ENCODE assay signal across 19 cellular contexts in the genomic region with DNA sequence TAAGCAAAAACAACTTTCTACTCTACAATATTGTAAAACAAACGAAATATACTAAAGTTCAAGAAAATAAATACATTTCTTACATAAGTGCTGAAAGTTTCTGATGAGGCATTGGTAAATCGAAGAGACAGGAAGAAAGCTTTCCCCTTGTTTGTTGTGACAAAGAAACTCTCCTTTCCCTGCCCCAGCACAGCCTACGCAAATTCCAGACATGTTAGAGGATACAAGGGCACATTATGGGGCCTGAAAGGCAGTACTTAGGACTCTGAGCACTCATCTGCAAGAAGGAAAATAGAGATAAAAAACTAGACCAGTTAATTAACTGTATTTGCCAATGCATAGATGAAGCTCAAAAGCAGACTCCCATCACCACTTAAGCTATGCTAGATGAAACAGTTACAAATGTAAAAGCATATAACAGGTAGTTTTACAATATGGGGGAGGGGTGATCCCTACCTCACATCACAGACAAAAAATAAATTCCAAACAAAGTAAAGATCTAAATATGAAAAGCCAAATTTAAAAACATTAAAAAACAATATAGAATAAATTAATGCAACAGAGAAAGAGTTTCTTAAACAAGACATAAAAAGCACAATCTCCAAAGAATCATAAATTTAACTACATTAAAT. TPM values are rescaled to one million over a fixed set of nuclear protein-coding genes. Genes with fewer than 3 reads are reported as not detected.
DNase-seq lines count a peak whose midpoint lies in the region; ATAC-seq, FAIRE-seq and TF ChIP-seq lines count a peak whose summit lies in the region.
"Had no signal": no experiment of that assay in that cellular context is flagged by ENCODE, and none has a peak within 500 bp of the region (broad histone marks: within the 10 kb centered on the region; RNA-seq: fewer than 3 reads in every experiment).

No MANE protein-coding gene starts in this region.

- H3K9me1 ChIP-seq in IMR-90 (ENCODE audit: insufficient read depth, low read length), result no peaks in the 10 kb centered on the region

- H2AFZ ChIP-seq in IMR-90 (replicated peaks; ENCODE audit: low read length, poor library complexity), result no peak overlapping the region

- no peak overlapping the region for H3K56ac ChIP-seq in IMR-90 (ENCODE audit: extremely low read depth, insufficient read depth, low read length)

- no peak overlapping the region for H2BK20ac ChIP-seq in IMR-90 (ENCODE audit: low read depth, low read length)

- H4K5ac ChIP-seq in IMR-90 (ENCODE audit: low read depth, low read length), result peak overlapping the region; percentile 63

- TF ChIP-seq EP300 in stomach (IDR thresholded peaks at IDR 0.05), result no peak

- POLR2A ChIA-PET in IMR-90 (lab: Charles Lee; ENCODE audit: unreplicated experiment), result no interaction called here
- POLR2A ChIA-PET in activated CD4-positive, alpha-beta T cell treated with anti-CD3 and anti-CD28 coated beads for 36 hours (lab: Charles Lee), result no interaction called here
- POLR2A ChIA-PET in CD8-positive, alpha-beta memory T cell (lab: Charles Lee), result no interaction called here

- CTCF ChIA-PET in IMR-90 (lab: Yijun Ruan, JAX), result interaction anchor here (1.1 to 1.2 kb wide), 3 partner anchors 8 to 62 kb away, joined by 4 to 7 read pairs (median 5); no protein-coding TSS in a partner anchor
- CTCF ChIA-PET in activated CD4-positive, alpha-beta T cell treated with anti-CD3 and anti-CD28 coated beads for 36 hours (lab: Charles Lee), result interaction anchor here (0.7 to 5.2 kb wide), 2 partner anchors 8 to 112 kb away, joined by 3 to 38 read pairs; no protein-coding TSS in a partner anchor
- CTCF ChIA-PET in CD8-positive, alpha-beta memory T cell (lab: Charles Lee), result no interaction called here

- H3K27me3 Mint-ChIP-seq in activated CD4-positive, alpha-beta T cell treated with anti-CD3 and anti-CD28 coated beads for 36 hours, result no peaks in the 10 kb centered on the region
- H3K27me3 Mint-ChIP-seq in CD8-positive, alpha-beta memory T cell, result no peaks in the 10 kb centered on the region
- H3K27me3 Mint-ChIP-seq: stimulated activated naive CD8-positive, alpha-beta T cell treated with anti-CD3 and anti-CD28 coated beads, Interleukin-15, Interleukin-2, amounts not matched to agents 100 ng/mL and 50 ng/mL, for 24 hours had no signal

- no peak overlapping the region for H3K9ac ChIP-seq in IMR-90 (ENCODE audit: low read depth, low read length)

- no peak overlapping the region for H2BK15ac ChIP-seq in IMR-90 (ENCODE audit: low read depth, low read length)

- H3K4me3 ChIP-seq in IMR-90 (ENCODE audit: insufficient read depth, low read depth, low read length) (no peak overlapping the region), cardiac fibroblast (replicated peaks in 1 of 2; ENCODE audit: low read depth in 2 of 2, low read length in 2 of 2) (no peak overlapping the region), stomach (no peak overlapping the region)
- H3K4me3 ChIP-seq in CD8-positive, alpha-beta memory T cell (ENCODE audit: low read length), result no peak overlapping the region
- H3K4me3 ChIP-seq: A549, ascending aorta, esophagus squamous epithelium had no signal

- TF ChIP-seq RAD21 in IMR-90 (IDR thresholded peaks at IDR 0.05; ENCODE audit: low read length), result no peak

- H2AK9ac ChIP-seq in IMR-90 (replicated peaks; ENCODE audit: low read depth, low read length, poor library complexity), result no peak overlapping the region

- no TSS peak for BruUV-seq in IMR-90 (replicated peaks; lab: Mats Ljungman, UMichigan)

- H2AK5ac ChIP-seq in IMR-90 (ENCODE audit: low read depth, low read length), result no peak overlapping the region

- WGBS in IMR-90 (ENCODE audit: extremely low coverage in 2 of 2, insufficient read length in 1 of 2), 2 experiments, result no CpG with 5 or more reads among the region's 3 CpGs
- WGBS in stomach, 5 donors, result 86 to 90% (median 87%) methylated on average over 3 of the region's 3 CpGs

- H4K8ac ChIP-seq in IMR-90 (ENCODE audit: low read depth in 2 of 2, low read length in 2 of 2), result 0 out of 4 replicates have a peak overlapping the region, but pooled peaks of 1 of the 2 experiments have one; percentile 3

- peaks cover 2% of the 10 kb centered on the region for H3K36me3 Mint-ChIP-seq in activated CD4-positive, alpha-beta T cell treated with anti-CD3 and anti-CD28 coated beads for 36 hours (ENCODE audit: low read depth)
- H3K36me3 Mint-ChIP-seq in CD8-positive, alpha-beta memory T cell, result peaks cover 0 to 8% (median 5%) of the 10 kb centered on the region in 3 donors

- H3K36me3 ChIP-seq in IMR-90 (ENCODE audit: control insufficient read depth, insufficient read depth, low read length) (no peaks in the 10 kb centered on the region), stomach (peaks cover 0 to 2% (median under 1%) of the 10 kb centered on the region in 4 donors)
- H3K36me3 ChIP-seq in CD8-positive, alpha-beta memory T cell (ENCODE audit: insufficient read depth, low read length), result no peaks in the 10 kb centered on the region
- H3K36me3 ChIP-seq: ascending aorta had no signal

- H3K4ac ChIP-seq in IMR-90 (ENCODE audit: low read depth, low read length), result no peak overlapping the region

- H3K79me1 ChIP-seq in IMR-90 (ENCODE audit: low read depth in 1 of 2, low read length in 2 of 2), result peaks cover 18 to 32% of the 10 kb centered on the region in 2 experiments

- in situ Hi-C loops in IMR-90 (cut with MboI; ENCODE audit: low sequenced_read_pairs), result no loop called here

- H4K91ac ChIP-seq in IMR-90 (ENCODE audit: insufficient read depth, low read depth, low read length), result no peak overlapping the region

- H2BK120ac ChIP-seq in IMR-90 (ENCODE audit: low read depth, low read length), result no peak overlapping the region

- H3K23ac ChIP-seq in IMR-90 (ENCODE audit: low read depth, low read length), result no peak overlapping the region

- no peak overlapping the region for H3K4me3 Mint-ChIP-seq in activated CD4-positive, alpha-beta T cell treated with anti-CD3 and anti-CD28 coated beads for 36 hours
- no peak overlapping the region for H3K4me3 Mint-ChIP-seq in CD8-positive, alpha-beta memory T cell
- H3K4me3 Mint-ChIP-seq: stimulated activated naive CD8-positive, alpha-beta T cell treated with anti-CD3 and anti-CD28 coated beads, Interleukin-15, Interleukin-2, amounts not matched to agents 100 ng/mL and 50 ng/mL, for 24 hours had no signal

- H3K4me1 ChIP-seq in IMR-90 (ENCODE audit: control insufficient read depth, insufficient read depth, low read length) (peaks cover 3% of the 10 kb centered on the region; the same call in 1 of the 2 replicates), stomach (no peaks in the 10 kb centered on the region)
- no peaks in the 10 kb centered on the region for H3K4me1 ChIP-seq in CD8-positive, alpha-beta memory T cell (ENCODE audit: insufficient read depth, low read length)
- H3K4me1 ChIP-seq: A549, esophagus squamous epithelium had no signal

- H3K27ac Mint-ChIP-seq in activated CD4-positive, alpha-beta T cell treated with anti-CD3 and anti-CD28 coated beads for 36 hours, result no peak overlapping the region
- peak overlapping the region in 1 of 8 donors; percentile 42 for H3K27ac Mint-ChIP-seq in CD8-positive, alpha-beta memory T cell
- H3K27ac Mint-ChIP-seq: stimulated activated naive CD8-positive, alpha-beta T cell treated with anti-CD3 and anti-CD28 coated beads, Interleukin-15, Interleukin-2, amounts not matched to agents 100 ng/mL and 50 ng/mL, for 24 hours had no signal

- H3K9me3 ChIP-seq in IMR-90 (ENCODE audit: control insufficient read depth, insufficient read depth, low read length) (no peaks in the 10 kb centered on the region), stomach (no peaks in the 10 kb centered on the region)
- no peaks in the 10 kb centered on the region for H3K9me3 ChIP-seq in CD8-positive, alpha-beta memory T cell (ENCODE audit: low read length)
- H3K9me3 ChIP-seq: A549, ascending aorta, esophagus squamous epithelium had no signal

- no peak for TF ChIP-seq CTCF in IMR-90 (conservative IDR thresholded peaks at IDR 0.05; ENCODE audit: low read depth, low read length)
- TF ChIP-seq CTCF in cardiac fibroblast (IDR thresholded peaks at IDR 0.05; ENCODE audit: low read depth, low read length), result no peak
- no peak for TF ChIP-seq CTCF in stomach (IDR thresholded peaks at IDR 0.05)

- H3K9me3 Mint-ChIP-seq in activated CD4-positive, alpha-beta T cell treated with anti-CD3 and anti-CD28 coated beads for 36 hours (ENCODE audit: low read depth), result no peaks in the 10 kb centered on the region
- H3K9me3 Mint-ChIP-seq in CD8-positive, alpha-beta memory T cell, result no peaks in the 10 kb centered on the region
- H3K9me3 Mint-ChIP-seq: stimulated activated naive CD8-positive, alpha-beta T cell treated with anti-CD3 and anti-CD28 coated beads, Interleukin-15, Interleukin-2, amounts not matched to agents 100 ng/mL and 50 ng/mL, for 24 hours had no signal

- H3K27me3 ChIP-seq in IMR-90 (ENCODE audit: control insufficient read depth, insufficient read depth, low read length), result no peaks in the 10 kb centered on the region
- H3K27me3 ChIP-seq in stomach, result no peaks in the 10 kb centered on the region
- H3K27me3 ChIP-seq in CD8-positive, alpha-beta memory T cell (ENCODE audit: insufficient read depth, low read length, poor library complexity, severe bottlenecking), result no peaks in the 10 kb centered on the region
- H3K27me3 ChIP-seq: ascending aorta, esophagus squamous epithelium had no signal

- no peak overlapping the region for H3K14ac ChIP-seq in IMR-90 (replicated peaks; ENCODE audit: low read depth, low read length)

- H3K27ac ChIP-seq in IMR-90 (ENCODE audit: insufficient read depth, low read length) (no peak overlapping the region), stomach (no peak overlapping the region)
- no peak overlapping the region for H3K27ac ChIP-seq in CD8-positive, alpha-beta memory T cell (ENCODE audit: low read depth, low read length)
- H3K27ac ChIP-seq: A549, ascending aorta, esophagus squamous epithelium had no signal

- H3K4me1 Mint-ChIP-seq in activated CD4-positive, alpha-beta T cell treated with anti-CD3 and anti-CD28 coated beads for 36 hours, result peaks cover 2% of the 10 kb centered on the region
- H3K4me1 Mint-ChIP-seq in CD8-positive, alpha-beta memory T cell, result peaks cover 11 to 17% (median 14%) of the 10 kb centered on the region in 3 donors

- DNase-seq in IMR-90 (peak; percentile 76), cardiac fibroblast (ENCODE audit: low read depth in 2 of 2) (peak; percentile 63 to 64), kidney glomerular epithelial cell (lab: John Stamatoyannopoulos, UW) (peak; percentile 31), stomach (no peak)
- DNase-seq in activated CD4-positive, alpha-beta T cell treated with anti-CD3 and anti-CD28 coated beads for 36 hours, result no peak
- DNase-seq in CD8-positive, alpha-beta memory T cell, result no peak
- DNase-seq: activated CD4-positive, alpha-beta T cell treated with anti-CD3 and anti-CD28 coated beads for 4 hours; activated CD8-positive, alpha-beta memory T cell treated with anti-CD3 and anti-CD28 coated beads, Interleukin-2, amount 50 U/mL, for 48 hours; esophagus squamous epithelium; left ventricle myocardium superior; NCI-H187; NCI-H446 treated with DMSO at 0.1 percent for 48 hours; posterior cingulate gyrus; Right ventricle myocardium superior had no signal

- ATAC-seq in IMR-90 (ENCODE audit: low read depth) (peak; percentile 89), HG03159 (IDR thresholded peaks at IDR 0.05; ENCODE audit: unreplicated experiment) (no peak)
- no peak for ATAC-seq in activated CD4-positive, alpha-beta T cell treated with anti-CD3 and anti-CD28 coated beads for 36 hours
- ATAC-seq: A549, left ventricle myocardium superior had no signal

- FAIRE-seq in A204.1 (lab: Jason Lieb, UNC), result peak; percentile 97
- FAIRE-seq: A549 had no signal

- H2BK5ac ChIP-seq in IMR-90 (ENCODE audit: low read depth, low read length, poor library complexity, severe bottlenecking), result peak overlapping the region; percentile 58

- no peak for TF ChIP-seq POLR2A in IMR-90 (IDR thresholded peaks at IDR 0.05; ENCODE audit: low read depth, low read length)
- TF ChIP-seq POLR2A in stomach (IDR thresholded peaks at IDR 0.05), result no peak

- intact Hi-C loops in IMR-90 (cut with micrococcal nuclease), result no loop called here
- intact Hi-C loops in activated CD4-positive, alpha-beta T cell treated with anti-CD3 and anti-CD28 coated beads for 36 hours (cut with DNase I, micrococcal nuclease), result no loop called here
- intact Hi-C loops in stomach (cut with DNase I; ENCODE audit: low total_unique reads), result no loop called here

- peak overlapping the region; percentile 79 for H3K4me2 ChIP-seq in IMR-90 (ENCODE audit: low read depth, low read length)
- H3K4me2 ChIP-seq: A549 had no signal

- no peaks in the 10 kb centered on the region for H4K20me1 ChIP-seq in IMR-90 (ENCODE audit: insufficient read depth, low read length)

- H3K18ac ChIP-seq in IMR-90 (ENCODE audit: low read depth, low read length), result no peak overlapping the region

- dilution Hi-C loops in IMR-90 (cut with HindIII; ENCODE audit: low sequenced_read_pairs, unreplicated experiment), result no loop called here

RNA-seq across cellular contexts. Expression of gene ARHGAP19, which starts 21.8 kb away (rescaled TPM):
- total RNA-seq in IMR-90 (2012; rRNA removed), result 7.0 and 12.8 TPM in 2 replicates
- 5.5 and 6.3 TPM in 2 replicates for polyA plus RNA-seq in IMR-90 (2012; rRNA removed)
- polyA plus RNA-seq in IMR-90 (2012; cell fraction: cytosol; rRNA removed), result 1.2 and 2.2 TPM in 2 replicates
- polyA plus RNA-seq in IMR-90 (2012; cell fraction: nucleus; rRNA removed; ENCODE audit: low replicate concordance), result 2.3 and 9.4 TPM in 2 replicates
- 10 to 100 TPM; 55.9 to 70.2 TPM for total RNA-seq in activated CD4-positive, alpha-beta T cell treated with anti-CD3 and anti-CD28 coated beads for 36 hours
- total RNA-seq in stomach, result 10 to 100 TPM in 1 of 5 donors, 1 to 10 TPM in 4; 1.2 to 16.2 (median 9.0) TPM
- polyA plus RNA-seq in stomach, result 1 to 10 TPM; 2.4 to 4.6 (median 2.5) TPM
- 10 to 100 TPM; 23.3 to 26.5 TPM for total RNA-seq in CD8-positive, alpha-beta memory T cell
- polyA plus RNA-seq in CD8-positive, alpha-beta memory T cell, result 8.9 TPM

RNA-seq across cellular contexts. Expression of gene FRAT1, which starts 48.4 kb away (rescaled TPM):
- total RNA-seq in IMR-90 (2012; rRNA removed), result 0.54 and 0.83 TPM in 2 replicates
- polyA plus RNA-seq in IMR-90 (2012; rRNA removed), result 0.89 and 0.92 TPM in 2 replicates
- 0.91 and 1.3 TPM in 2 replicates for polyA plus RNA-seq in IMR-90 (2012; cell fraction: cytosol; rRNA removed)
- polyA plus RNA-seq in IMR-90 (2012; cell fraction: nucleus; rRNA removed; ENCODE audit: low replicate concordance), result 0.55 and 0.64 TPM in 2 replicates
- 1 to 10 TPM; 1.3 to 1.8 TPM for total RNA-seq in activated CD4-positive, alpha-beta T cell treated with anti-CD3 and anti-CD28 coated beads for 36 hours
- total RNA-seq in stomach, result 10 to 100 TPM in 2 of 5 donors, 1 to 10 TPM in 2, not detected in 1; 1.8 to 26.4 (median 11.0) TPM
- polyA plus RNA-seq in stomach, result 1 to 10 TPM; 1.9 to 3.7 (median 2.1) TPM
- total RNA-seq in CD8-positive, alpha-beta memory T cell, result 1 to 10 TPM; 4.3 to 4.7 TPM
- 13.3 TPM for polyA plus RNA-seq in CD8-positive, alpha-beta memory T cell

Comparison
In these comparisons a context has a peak if more than half of its experiments do, and no peak if none do; other contexts are left out.
1. DNase-seq: peak in IMR-90 (single experiment), cardiac fibroblast (2 of 2) and kidney glomerular epithelial cell (single experiment); none in activated CD4-positive, alpha-beta T cell treated with anti-CD3 and anti-CD28 coated beads for 36 hours (single experiment), stomach (single experiment) and CD8-positive, alpha-beta memory T cell (0 of 5).